In the genomic region with DNA sequence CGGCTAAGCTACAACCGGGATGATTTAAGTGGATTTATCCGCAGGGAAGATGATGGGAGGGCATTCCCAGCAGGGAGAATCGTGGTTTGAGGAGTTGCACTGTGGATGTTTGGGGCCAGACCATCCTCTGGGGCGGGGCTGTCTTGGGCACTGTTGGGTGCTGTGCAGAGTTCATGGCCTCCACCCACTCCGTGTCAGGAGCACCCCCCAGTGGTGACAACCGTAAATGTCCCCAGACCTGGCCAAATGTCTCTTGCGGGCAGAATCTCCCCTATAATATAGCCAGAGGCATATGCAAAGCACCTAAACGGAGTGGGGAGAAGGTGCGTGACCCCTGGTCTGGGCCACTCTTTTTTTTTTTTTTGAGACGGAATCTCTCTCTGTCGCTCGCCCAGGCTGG, we compare ENCODE assay signal across 1 cellular context.
TF ChIP-seq lines count a peak whose summit lies in the region.

No MANE protein-coding gene starts in this region.

TF ChIP-seq in HepG2, 621 proteins besides CTCF, POLR2A, EP300 and RAD21 (continued from another document):
- TF ChIP-seq, protein P1, sequence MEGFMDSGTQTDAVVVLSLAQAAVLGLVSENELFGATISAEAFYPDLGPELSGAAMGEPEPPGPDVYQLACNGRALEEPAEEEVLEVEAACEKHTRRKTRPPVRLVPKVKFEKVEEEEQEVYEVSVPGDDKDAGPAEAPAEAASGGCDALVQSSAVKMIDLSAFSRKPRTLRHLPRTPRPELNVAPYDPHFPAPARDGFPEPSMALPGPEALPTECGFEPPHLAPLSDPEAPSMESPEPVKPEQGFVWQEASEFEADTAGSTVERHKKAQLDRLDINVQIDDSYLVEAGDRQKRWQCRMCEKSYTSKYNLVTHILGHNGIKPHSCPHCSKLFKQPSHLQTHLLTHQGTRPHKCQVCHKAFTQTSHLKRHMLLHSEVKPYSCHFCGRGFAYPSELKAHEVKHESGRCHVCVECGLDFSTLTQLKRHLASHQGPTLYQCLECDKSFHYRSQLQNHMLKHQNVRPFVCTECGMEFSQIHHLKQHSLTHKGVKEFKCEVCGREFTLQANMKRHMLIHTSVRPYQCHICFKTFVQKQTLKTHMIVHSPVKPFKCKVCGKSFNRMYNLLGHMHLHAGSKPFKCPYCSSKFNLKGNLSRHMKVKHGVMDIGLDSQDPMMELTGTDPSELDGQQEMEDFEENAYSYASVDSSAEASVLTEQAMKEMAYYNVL (CRISPR knock-in tag; IDR thresholded peaks at IDR 0.05; ENCODE audit: borderline replicate concordance): no peak
- TF ChIP-seq, protein P2, sequence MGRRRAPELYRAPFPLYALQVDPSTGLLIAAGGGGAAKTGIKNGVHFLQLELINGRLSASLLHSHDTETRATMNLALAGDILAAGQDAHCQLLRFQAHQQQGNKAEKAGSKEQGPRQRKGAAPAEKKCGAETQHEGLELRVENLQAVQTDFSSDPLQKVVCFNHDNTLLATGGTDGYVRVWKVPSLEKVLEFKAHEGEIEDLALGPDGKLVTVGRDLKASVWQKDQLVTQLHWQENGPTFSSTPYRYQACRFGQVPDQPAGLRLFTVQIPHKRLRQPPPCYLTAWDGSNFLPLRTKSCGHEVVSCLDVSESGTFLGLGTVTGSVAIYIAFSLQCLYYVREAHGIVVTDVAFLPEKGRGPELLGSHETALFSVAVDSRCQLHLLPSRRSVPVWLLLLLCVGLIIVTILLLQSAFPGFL (CRISPR knock-in tag; IDR thresholded peaks at IDR 0.05): no peak
- TF ChIP-seq RXRB (CRISPR knock-in tag; IDR thresholded peaks at IDR 0.05; ENCODE audit: borderline replicate concordance) (0 out of 2 replicates have a peak, but pooled peaks have one; percentile 18), ZSCAN21 (CRISPR knock-in tag; IDR thresholded peaks at IDR 0.05; ENCODE audit: borderline replicate concordance) (0 out of 2 replicates have a peak, but pooled peaks have one; percentile 64), ZNF562 (CRISPR knock-in tag; IDR thresholded peaks at IDR 0.05; ENCODE audit: borderline replicate concordance) (no peak), HNF4G (IDR thresholded peaks at IDR 0.05; ENCODE audit: borderline replicate concordance, low read depth, low read length) (peak; percentile 41; the same call in 1 of the 2 replicates), HNF4G (CRISPR knock-in tag; IDR thresholded peaks at IDR 0.05; ENCODE audit: borderline replicate concordance, low read depth) (no peak), ZNF589 (CRISPR knock-in tag; conservative IDR thresholded peaks at IDR 0.05) (no peak)
- TF ChIP-seq, protein P3, sequence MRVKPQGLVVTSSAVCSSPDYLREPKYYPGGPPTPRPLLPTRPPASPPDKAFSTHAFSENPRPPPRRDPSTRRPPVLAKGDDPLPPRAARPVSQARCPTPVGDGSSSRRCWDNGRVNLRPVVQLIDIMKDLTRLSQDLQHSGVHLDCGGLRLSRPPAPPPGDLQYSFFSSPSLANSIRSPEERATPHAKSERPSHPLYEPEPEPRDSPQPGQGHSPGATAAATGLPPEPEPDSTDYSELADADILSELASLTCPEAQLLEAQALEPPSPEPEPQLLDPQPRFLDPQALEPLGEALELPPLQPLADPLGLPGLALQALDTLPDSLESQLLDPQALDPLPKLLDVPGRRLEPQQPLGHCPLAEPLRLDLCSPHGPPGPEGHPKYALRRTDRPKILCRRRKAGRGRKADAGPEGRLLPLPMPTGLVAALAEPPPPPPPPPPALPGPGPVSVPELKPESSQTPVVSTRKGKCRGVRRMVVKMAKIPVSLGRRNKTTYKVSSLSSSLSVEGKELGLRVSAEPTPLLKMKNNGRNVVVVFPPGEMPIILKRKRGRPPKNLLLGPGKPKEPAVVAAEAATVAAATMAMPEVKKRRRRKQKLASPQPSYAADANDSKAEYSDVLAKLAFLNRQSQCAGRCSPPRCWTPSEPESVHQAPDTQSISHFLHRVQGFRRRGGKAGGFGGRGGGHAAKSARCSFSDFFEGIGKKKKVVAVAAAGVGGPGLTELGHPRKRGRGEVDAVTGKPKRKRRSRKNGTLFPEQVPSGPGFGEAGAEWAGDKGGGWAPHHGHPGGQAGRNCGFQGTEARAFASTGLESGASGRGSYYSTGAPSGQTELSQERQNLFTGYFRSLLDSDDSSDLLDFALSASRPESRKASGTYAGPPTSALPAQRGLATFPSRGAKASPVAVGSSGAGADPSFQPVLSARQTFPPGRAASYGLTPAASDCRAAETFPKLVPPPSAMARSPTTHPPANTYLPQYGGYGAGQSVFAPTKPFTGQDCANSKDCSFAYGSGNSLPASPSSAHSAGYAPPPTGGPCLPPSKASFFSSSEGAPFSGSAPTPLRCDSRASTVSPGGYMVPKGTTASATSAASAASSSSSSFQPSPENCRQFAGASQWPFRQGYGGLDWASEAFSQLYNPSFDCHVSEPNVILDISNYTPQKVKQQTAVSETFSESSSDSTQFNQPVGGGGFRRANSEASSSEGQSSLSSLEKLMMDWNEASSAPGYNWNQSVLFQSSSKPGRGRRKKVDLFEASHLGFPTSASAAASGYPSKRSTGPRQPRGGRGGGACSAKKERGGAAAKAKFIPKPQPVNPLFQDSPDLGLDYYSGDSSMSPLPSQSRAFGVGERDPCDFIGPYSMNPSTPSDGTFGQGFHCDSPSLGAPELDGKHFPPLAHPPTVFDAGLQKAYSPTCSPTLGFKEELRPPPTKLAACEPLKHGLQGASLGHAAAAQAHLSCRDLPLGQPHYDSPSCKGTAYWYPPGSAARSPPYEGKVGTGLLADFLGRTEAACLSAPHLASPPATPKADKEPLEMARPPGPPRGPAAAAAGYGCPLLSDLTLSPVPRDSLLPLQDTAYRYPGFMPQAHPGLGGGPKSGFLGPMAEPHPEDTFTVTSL (CRISPR knock-in tag; IDR thresholded peaks at IDR 0.05; ENCODE audit: borderline replicate concordance): no peak
TF ChIP-seq in HepG2: peak in this region for 18.
